1 cellular context compared by ENCODE assay signal in the genomic region with DNA sequence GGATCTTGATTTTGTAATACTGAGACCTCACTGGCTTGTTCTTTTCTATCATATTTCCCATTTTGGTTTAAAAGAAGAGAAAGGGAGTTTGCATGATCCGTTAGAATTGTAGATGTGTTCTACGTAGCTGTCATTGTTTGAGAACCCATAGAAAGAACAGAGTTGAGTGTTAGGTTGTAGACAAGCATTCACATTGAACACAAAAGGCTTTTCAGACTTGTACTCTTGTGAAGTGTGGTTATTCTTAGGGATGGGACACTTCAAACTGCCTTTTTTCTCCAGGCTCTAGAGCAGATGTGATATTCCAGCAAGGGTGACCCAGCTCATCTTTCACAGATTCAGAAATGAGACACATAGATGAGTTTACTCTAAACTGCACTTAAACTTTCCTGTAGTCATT.
TF ChIP-seq lines count a peak whose summit lies in the region.

No MANE protein-coding gene starts in this region.

TF ChIP-seq in K562, 482 proteins besides CTCF, POLR2A, EP300 and RAD21 (continued from another document):
- TF ChIP-seq HMBOX1 (IDR thresholded peaks at IDR 0.05) (no peak), CXXC5 (CRISPR knock-in tag; IDR thresholded peaks at IDR 0.05) (no peak), ZNF584 (CRISPR knock-in tag; IDR thresholded peaks at IDR 0.05; ENCODE audit: low read depth) (no peak), BHLHE40 (IDR thresholded peaks at IDR 0.05; ENCODE audit: low read length) (no peak), SMAD1 (IDR thresholded peaks at IDR 0.05; ENCODE audit: low read depth, low read length, partially characterized antibody) (no peak), ZBTB8A (IDR thresholded peaks at IDR 0.05; ENCODE audit: partially characterized antibody) (no peak), TCFL5 (CRISPR knock-in tag; conservative IDR thresholded peaks at IDR 0.05) (no peak)
